1 cellular context compared by ENCODE assay signal in the genomic region with DNA sequence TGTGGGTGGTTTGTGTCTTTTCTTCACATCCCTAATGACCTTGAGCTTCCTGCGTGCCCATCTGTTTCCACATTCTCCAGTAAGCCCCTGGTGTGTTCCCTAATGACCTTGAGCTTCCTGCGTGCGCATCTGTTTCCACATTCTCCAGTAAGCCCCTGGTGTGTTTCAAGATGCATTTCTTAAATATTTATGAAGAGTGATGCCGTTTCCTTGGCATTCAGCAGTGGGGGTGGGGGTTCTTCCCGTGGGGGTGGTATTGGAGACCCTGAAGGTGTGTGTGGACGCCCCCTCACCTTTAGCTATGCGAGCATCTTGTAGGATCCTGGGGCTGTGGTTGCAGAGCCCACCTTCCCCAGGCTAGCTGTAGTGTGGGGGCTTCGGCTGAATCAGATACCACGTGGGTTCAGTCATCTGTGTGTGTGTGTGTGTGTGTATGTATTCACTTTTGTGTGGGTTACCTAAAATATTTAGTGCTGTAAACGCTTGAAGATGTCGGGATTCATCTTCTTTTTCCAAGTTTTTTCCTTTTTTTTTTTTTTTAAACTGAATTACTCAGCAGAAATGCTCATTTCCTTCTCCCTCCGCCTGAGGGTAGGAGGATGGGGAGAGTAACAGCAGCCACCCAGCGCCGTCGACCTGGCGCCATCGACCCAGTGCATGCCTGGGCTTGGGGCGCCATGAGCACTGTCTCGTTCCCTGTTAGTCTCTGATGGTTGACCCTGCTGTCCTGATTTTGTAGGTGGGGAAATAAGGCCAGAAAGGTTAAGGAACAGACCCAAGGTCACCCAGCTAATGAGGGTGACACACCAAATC.
TF ChIP-seq lines count a peak whose summit lies in the region.

No MANE protein-coding gene starts in this region.

TF ChIP-seq in HepG2, 621 proteins besides CTCF, POLR2A, EP300 and RAD21:
- TF ChIP-seq, protein P1, sequence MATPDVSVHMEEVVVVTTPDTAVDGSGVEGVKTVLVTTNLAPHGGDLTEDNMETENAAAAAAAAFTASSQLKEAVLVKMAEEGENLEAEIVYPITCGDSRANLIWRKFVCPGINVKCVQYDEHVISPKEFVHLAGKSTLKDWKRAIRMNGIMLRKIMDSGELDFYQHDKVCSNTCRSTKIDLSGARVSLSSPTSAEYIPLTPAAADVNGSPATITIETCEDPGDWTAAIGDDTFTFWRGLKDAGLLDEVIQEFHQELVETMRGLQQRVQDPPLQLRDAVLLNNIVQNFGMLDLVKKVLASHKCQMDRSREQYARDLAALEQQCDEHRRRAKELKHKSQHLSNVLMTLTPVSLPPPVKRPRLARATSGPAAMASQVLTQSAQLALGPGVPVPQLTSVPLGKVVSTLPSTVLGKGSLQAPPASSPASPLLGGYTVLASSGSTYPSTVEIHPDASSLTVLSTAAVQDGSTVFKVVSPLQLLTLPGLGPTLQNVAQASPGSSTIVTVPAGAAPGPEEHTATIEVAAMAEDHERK (CRISPR knock-in tag; IDR thresholded peaks at IDR 0.05; ENCODE audit: low read depth), result no peak
- TF ChIP-seq ZNF30 (CRISPR knock-in tag; IDR thresholded peaks at IDR 0.05) (no peak), ZNF777 (CRISPR knock-in tag; IDR thresholded peaks at IDR 0.05) (no peak), ZNF329 (CRISPR knock-in tag; IDR thresholded peaks at IDR 0.05; ENCODE audit: low read depth) (no peak), KIAA2018 (CRISPR knock-in tag; IDR thresholded peaks at IDR 0.05; ENCODE audit: borderline replicate concordance) (no peak), ZNF34 (CRISPR knock-in tag; IDR thresholded peaks at IDR 0.05; ENCODE audit: borderline replicate concordance) (no peak), ZNF432 (CRISPR knock-in tag; IDR thresholded peaks at IDR 0.05; ENCODE audit: borderline replicate concordance) (no peak), SRSF4 (IDR thresholded peaks at IDR 0.05; ENCODE audit: low read depth, low read length, poor library complexity, severe bottlenecking) (no peak), TARDBP (CRISPR knock-in tag; IDR thresholded peaks at IDR 0.05) (no peak), SMAD9 (CRISPR knock-in tag; IDR thresholded peaks at IDR 0.05) (no peak), RFX3 (CRISPR knock-in tag; IDR thresholded peaks at IDR 0.05) (no peak), ZFP90 (CRISPR knock-in tag; IDR thresholded peaks at IDR 0.05; ENCODE audit: borderline replicate concordance) (no peak)
- TF ChIP-seq, protein P2, sequence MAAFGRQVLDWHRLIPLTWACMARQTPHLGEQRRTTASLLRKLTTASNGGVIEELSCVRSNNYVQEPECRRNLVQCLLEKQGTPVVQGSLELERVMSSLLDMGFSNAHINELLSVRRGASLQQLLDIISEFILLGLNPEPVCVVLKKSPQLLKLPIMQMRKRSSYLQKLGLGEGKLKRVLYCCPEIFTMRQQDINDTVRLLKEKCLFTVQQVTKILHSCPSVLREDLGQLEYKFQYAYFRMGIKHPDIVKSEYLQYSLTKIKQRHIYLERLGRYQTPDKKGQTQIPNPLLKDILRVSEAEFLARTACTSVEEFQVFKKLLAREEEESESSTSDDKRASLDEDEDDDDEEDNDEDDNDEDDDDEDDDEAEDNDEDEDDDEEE (CRISPR knock-in tag; IDR thresholded peaks at IDR 0.05), result no peak
- TF ChIP-seq, protein P3, sequence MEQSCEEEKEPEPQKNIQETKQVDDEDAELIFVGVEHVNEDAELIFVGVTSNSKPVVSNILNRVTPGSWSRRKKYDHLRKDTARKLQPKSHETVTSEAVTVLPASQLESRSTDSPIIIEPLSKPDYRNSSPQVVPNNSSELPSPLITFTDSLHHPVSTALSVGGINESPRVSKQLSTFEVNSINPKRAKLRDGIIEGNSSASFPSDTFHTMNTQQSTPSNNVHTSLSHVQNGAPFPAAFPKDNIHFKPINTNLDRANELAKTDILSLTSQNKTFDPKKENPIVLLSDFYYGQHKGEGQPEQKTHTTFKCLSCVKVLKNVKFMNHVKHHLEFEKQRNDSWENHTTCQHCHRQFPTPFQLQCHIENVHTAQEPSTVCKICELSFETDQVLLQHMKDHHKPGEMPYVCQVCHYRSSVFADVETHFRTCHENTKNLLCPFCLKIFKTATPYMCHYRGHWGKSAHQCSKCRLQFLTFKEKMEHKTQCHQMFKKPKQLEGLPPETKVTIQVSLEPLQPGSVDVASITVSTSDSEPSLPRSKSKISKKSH (CRISPR knock-in tag; IDR thresholded peaks at IDR 0.05; ENCODE audit: borderline replicate concordance), result no peak
- TF ChIP-seq, protein P4, sequence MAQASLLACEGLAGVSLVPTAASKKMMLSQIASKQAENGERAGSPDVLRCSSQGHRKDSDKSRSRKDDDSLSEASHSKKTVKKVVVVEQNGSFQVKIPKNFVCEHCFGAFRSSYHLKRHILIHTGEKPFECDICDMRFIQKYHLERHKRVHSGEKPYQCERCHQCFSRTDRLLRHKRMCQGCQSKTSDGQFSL (CRISPR knock-in tag; IDR thresholded peaks at IDR 0.05), result no peak
- TF ChIP-seq, protein P5, sequence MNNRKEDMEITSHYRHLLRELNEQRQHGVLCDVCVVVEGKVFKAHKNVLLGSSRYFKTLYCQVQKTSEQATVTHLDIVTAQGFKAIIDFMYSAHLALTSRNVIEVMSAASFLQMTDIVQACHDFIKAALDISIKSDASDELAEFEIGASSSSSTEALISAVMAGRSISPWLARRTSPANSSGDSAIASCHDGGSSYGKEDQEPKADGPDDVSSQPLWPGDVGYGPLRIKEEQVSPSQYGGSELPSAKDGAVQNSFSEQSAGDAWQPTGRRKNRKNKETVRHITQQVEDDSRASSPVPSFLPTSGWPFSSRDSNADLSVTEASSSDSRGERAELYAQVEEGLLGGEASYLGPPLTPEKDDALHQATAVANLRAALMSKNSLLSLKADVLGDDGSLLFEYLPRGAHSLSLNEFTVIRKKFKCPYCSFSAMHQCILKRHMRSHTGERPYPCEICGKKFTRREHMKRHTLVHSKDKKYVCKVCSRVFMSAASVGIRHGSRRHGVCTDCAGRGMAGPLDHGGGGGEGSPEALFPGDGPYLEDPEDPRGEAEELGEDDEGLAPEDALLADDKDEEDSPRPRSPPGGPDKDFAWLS (CRISPR knock-in tag; IDR thresholded peaks at IDR 0.05; ENCODE audit: borderline replicate concordance), result no peak
